1 cellular context compared by ENCODE assay signal in genomic region chr1:151165738-151166505, GRCh38.
TF ChIP-seq lines count a peak whose summit lies in the region.

TSS of gene LYSMD1 (minus strand) at chr1:151165902. CDS start at chr1:151165258, 644 bp downstream.
TSS of gene SCNM1 (plus strand) at chr1:151166144. CDS start at chr1:151166153, 9 bp downstream.

TF ChIP-seq in WTC11, 78 proteins besides CTCF, POLR2A, EP300 and RAD21 (continued from another document):
- peak; percentile 66; the same call in 1 of the 2 replicates for TF ChIP-seq HMGXB4 (CRISPR knock-in tag; IDR thresholded peaks at IDR 0.05)
- TF ChIP-seq MYBL2 (CRISPR knock-in tag; IDR thresholded peaks at IDR 0.05), result 0 out of 2 replicates have a peak, but pooled peaks have one; percentile 63
- no peak for TF ChIP-seq ZNF263 (CRISPR knock-in tag; IDR thresholded peaks at IDR 0.05; ENCODE audit: low read depth)
- TF ChIP-seq KAT7 (CRISPR knock-in tag; IDR thresholded peaks at IDR 0.05; ENCODE audit: borderline replicate concordance), result 0 out of 2 replicates have a peak, but pooled peaks have one; percentile 22
- peak; percentile 79 for TF ChIP-seq TEAD1 (CRISPR knock-in tag; IDR thresholded peaks at IDR 0.05)
- no peak for TF ChIP-seq ZNF512 (CRISPR knock-in tag; IDR thresholded peaks at IDR 0.05; ENCODE audit: borderline replicate concordance)
